In genomic region chr12:28144532-28144931, GRCh38 we compare ENCODE assay signal across 8 cellular contexts.
"Had no signal": no experiment of that assay in that cellular context is flagged by ENCODE, and none has a peak within 500 bp of the region (broad histone marks: within the 10 kb centered on the region; RNA-seq: fewer than 3 reads in every experiment).

No MANE protein-coding gene starts in this region.

- H3K4me3 ChIP-seq: GM12878 had no signal

- DNase-seq: GDM1, GF-D8 had no signal

- FAIRE-seq: G401.6, GM12878, GM12891, GM12892, GM18507, GM19239 had no signal

- ATAC-seq: GM12878 had no signal
